Comparison of ENCODE assay signal across 2 cellular contexts in the genomic region with DNA sequence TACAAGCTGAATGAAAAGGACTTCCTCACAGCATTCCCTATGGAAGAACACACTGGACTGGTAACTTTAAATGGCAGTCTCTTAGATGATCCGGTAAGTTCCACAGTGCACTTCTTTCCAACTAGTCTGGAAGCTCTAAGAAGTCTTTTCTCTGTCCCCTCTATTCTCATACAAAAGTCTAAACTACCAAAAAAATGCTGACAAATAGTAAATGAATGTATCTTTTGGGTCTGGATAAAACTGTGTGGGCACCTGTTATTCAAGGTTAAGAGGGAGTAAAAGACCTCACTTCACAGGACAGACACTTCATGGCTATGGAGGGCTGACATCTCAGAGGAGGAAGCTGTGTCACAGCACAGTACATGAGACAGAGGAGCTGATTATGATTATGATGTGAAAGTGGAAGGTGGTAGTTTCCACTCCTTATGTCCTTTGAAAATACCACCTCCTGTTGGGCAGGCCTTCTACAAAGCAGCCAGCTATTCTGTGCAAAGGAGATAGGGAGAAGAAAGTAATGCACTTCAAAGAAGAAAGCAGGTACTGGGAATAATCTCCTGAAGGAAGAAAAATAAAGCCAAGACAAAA.
TF ChIP-seq lines count a peak whose summit lies in the region.

No MANE protein-coding gene starts in this region.

TF ChIP-seq in HepG2, 621 proteins besides CTCF, POLR2A, EP300 and RAD21:
- TF ChIP-seq ZNF317 (CRISPR knock-in tag; IDR thresholded peaks at IDR 0.05) (peak; percentile 95), GATAD1 (CRISPR knock-in tag; IDR thresholded peaks at IDR 0.05) (no peak), MAFF (IDR thresholded peaks at IDR 0.05; ENCODE audit: low read depth, low read length) (peak; percentile 72; the same call in 1 of the 2 replicates), MAFK (conservative IDR thresholded peaks at IDR 0.05 in 1 of 2, IDR thresholded peaks at IDR 0.05 in 1 of 2; ENCODE audit: low read length in 2 of 2) (peak; percentile 73 to 79), ZNF558 (CRISPR knock-in tag; IDR thresholded peaks at IDR 0.05; ENCODE audit: borderline replicate concordance) (no peak)

TF ChIP-seq in WTC11, 78 proteins besides CTCF, POLR2A, EP300 and RAD21:
- 0 out of 2 replicates have a peak, but pooled peaks have one; percentile 60 for TF ChIP-seq ZNF317 (CRISPR knock-in tag; IDR thresholded peaks at IDR 0.05; ENCODE audit: borderline replicate concordance, low read depth)
- TF ChIP-seq, protein P1, sequence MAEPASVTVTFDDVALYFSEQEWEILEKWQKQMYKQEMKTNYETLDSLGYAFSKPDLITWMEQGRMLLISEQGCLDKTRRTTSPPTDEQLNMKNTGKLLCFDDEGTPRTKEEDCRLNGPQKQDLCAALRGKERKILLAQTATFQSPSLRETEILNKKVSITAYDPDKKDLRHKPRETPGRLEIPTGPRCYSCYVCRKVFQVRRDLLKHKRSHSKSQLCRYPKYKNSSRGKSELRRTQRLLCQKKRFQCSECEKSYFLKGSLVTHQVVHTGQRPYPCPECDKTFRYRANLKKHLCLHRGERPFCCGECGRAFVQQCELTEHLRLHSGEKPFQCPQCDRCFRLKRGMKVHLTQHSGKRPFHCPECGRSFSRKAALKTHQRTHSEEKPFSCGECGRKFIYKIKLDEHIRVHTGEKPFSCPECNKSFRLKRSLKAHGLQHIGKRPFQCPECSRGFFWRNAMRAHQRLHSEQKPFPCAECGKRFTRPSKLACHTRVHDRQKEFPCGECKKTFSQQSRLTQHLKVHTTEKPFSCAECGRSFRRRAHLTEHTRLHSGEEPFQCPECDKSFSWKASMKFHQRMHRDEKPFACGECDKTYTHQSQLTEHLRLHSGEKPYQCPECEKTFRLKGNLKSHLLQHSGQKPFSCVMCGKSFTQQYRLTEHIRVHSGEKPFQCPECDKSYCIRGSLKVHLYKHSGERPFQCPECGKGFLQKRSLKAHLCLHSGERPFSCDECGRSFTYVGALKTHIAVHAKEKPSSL (CRISPR knock-in tag; conservative IDR thresholded peaks at IDR 0.05) = no peak
